ENCODE assay signal across 1 cellular context in the genomic region with DNA sequence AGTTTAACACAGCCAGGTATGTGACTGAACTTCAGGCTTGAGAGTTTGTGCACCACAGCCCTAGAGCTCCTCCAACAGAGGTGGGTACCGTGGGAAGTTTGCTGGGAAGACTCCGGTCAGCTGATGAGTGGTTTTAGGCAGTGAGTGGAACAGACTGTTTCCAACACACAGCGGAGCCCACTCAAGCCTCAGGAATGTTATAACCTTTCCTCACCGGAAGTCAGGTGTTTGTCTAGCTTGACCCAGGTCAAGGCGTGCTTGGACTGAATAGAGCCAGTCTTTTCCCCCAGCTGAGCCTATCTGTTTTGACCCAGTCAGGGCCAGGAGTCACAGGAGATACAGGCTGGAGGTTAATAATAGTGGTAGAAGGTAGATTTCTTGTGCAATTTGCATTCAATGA.
TF ChIP-seq lines count a peak whose summit lies in the region.

No MANE protein-coding gene starts in this region.

TF ChIP-seq in HepG2, 621 proteins besides CTCF, POLR2A, EP300 and RAD21 (continued from another document and continues in another):
- TF ChIP-seq GABPA (IDR thresholded peaks at IDR 0.05; ENCODE audit: low read depth, low read length) (no peak), GABPA (CRISPR knock-in tag; IDR thresholded peaks at IDR 0.05; ENCODE audit: low read depth) (peak; percentile 81), ZNF775 (CRISPR knock-in tag; IDR thresholded peaks at IDR 0.05; ENCODE audit: borderline replicate concordance) (no peak), DMAP1 (CRISPR knock-in tag; IDR thresholded peaks at IDR 0.05) (peak; percentile 63; the same call in 1 of the 2 replicates), ZBTB20 (CRISPR knock-in tag; IDR thresholded peaks at IDR 0.05; ENCODE audit: borderline replicate concordance, low read depth) (peak; percentile 46; the same call in 1 of the 2 replicates), HOXA3 (CRISPR knock-in tag; IDR thresholded peaks at IDR 0.05) (peak; percentile 84), GATAD2A (CRISPR knock-in tag; IDR thresholded peaks at IDR 0.05) (peak; percentile 98), ZNF337 (CRISPR knock-in tag; IDR thresholded peaks at IDR 0.05; ENCODE audit: borderline replicate concordance, low read depth) (no peak), ZNF713 (CRISPR knock-in tag; IDR thresholded peaks at IDR 0.05) (no peak), SSRP1 (CRISPR knock-in tag; IDR thresholded peaks at IDR 0.05) (no peak), ZNF33B (CRISPR knock-in tag; IDR thresholded peaks at IDR 0.05) (no peak), MTF2 (CRISPR knock-in tag; IDR thresholded peaks at IDR 0.05; ENCODE audit: borderline replicate concordance) (no peak), ARHGAP35 (CRISPR knock-in tag; IDR thresholded peaks at IDR 0.05; ENCODE audit: borderline replicate concordance) (no peak), MAZ (IDR thresholded peaks at IDR 0.05; ENCODE audit: borderline replicate concordance, low read depth, low read length) (no peak), MAZ (CRISPR knock-in tag; IDR thresholded peaks at IDR 0.05; ENCODE audit: low read depth) (no peak), ATF7-NPFF (CRISPR knock-in tag; IDR thresholded peaks at IDR 0.05; ENCODE audit: low read depth) (no peak), HDAC2 (CRISPR knock-in tag; IDR thresholded peaks at IDR 0.05) (peak; percentile 88), MEF2D (CRISPR knock-in tag; IDR thresholded peaks at IDR 0.05) (peak; percentile 46; the same call in 1 of the 2 replicates), MIER3 (CRISPR knock-in tag; IDR thresholded peaks at IDR 0.05; ENCODE audit: borderline replicate concordance) (peak; percentile 79; the same call in 1 of the 2 replicates), CAMTA2 (CRISPR knock-in tag; IDR thresholded peaks at IDR 0.05; ENCODE audit: borderline replicate concordance) (no peak), SOX13 (IDR thresholded peaks at IDR 0.05) (0 out of 2 replicates have a peak, but pooled peaks have one; percentile 44), SOX13 (CRISPR knock-in tag; conservative IDR thresholded peaks at IDR 0.05 in 1 of 2, IDR thresholded peaks at IDR 0.05 in 1 of 2) (peak in 1 of 2 experiments; percentile 87; a peak in 2 of 4 replicates), RARA (CRISPR knock-in tag; IDR thresholded peaks at IDR 0.05) (peak; percentile 99), BORCS8-MEF2B (CRISPR knock-in tag; IDR thresholded peaks at IDR 0.05) (peak; percentile 58; the same call in 1 of the 2 replicates), ZC3H13 (CRISPR knock-in tag; IDR thresholded peaks at IDR 0.05) (no peak), MTA1 (CRISPR knock-in tag; IDR thresholded peaks at IDR 0.05; ENCODE audit: borderline replicate concordance) (0 out of 2 replicates have a peak, but pooled peaks have one; percentile 73), ZNF138 (CRISPR knock-in tag; IDR thresholded peaks at IDR 0.05; ENCODE audit: low read depth) (no peak), FOXA1 (IDR thresholded peaks at IDR 0.05) (no peak), FOXA1 (CRISPR knock-in tag; IDR thresholded peaks at IDR 0.05) (peak; percentile 94)
- TF ChIP-seq, protein P1, sequence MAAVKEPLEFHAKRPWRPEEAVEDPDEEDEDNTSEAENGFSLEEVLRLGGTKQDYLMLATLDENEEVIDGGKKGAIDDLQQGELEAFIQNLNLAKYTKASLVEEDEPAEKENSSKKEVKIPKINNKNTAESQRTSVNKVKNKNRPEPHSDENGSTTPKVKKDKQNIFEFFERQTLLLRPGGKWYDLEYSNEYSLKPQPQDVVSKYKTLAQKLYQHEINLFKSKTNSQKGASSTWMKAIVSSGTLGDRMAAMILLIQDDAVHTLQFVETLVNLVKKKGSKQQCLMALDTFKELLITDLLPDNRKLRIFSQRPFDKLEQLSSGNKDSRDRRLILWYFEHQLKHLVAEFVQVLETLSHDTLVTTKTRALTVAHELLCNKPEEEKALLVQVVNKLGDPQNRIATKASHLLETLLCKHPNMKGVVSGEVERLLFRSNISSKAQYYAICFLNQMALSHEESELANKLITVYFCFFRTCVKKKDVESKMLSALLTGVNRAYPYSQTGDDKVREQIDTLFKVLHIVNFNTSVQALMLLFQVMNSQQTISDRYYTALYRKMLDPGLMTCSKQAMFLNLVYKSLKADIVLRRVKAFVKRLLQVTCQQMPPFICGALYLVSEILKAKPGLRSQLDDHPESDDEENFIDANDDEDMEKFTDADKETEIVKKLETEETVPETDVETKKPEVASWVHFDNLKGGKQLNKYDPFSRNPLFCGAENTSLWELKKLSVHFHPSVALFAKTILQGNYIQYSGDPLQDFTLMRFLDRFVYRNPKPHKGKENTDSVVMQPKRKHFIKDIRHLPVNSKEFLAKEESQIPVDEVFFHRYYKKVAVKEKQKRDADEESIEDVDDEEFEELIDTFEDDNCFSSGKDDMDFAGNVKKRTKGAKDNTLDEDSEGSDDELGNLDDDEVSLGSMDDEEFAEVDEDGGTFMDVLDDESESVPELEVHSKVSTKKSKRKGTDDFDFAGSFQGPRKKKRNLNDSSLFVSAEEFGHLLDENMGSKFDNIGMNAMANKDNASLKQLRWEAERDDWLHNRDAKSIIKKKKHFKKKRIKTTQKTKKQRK (IDR thresholded peaks at IDR 0.05; ENCODE audit: low read length) = no peak
- TF ChIP-seq, protein P2, sequence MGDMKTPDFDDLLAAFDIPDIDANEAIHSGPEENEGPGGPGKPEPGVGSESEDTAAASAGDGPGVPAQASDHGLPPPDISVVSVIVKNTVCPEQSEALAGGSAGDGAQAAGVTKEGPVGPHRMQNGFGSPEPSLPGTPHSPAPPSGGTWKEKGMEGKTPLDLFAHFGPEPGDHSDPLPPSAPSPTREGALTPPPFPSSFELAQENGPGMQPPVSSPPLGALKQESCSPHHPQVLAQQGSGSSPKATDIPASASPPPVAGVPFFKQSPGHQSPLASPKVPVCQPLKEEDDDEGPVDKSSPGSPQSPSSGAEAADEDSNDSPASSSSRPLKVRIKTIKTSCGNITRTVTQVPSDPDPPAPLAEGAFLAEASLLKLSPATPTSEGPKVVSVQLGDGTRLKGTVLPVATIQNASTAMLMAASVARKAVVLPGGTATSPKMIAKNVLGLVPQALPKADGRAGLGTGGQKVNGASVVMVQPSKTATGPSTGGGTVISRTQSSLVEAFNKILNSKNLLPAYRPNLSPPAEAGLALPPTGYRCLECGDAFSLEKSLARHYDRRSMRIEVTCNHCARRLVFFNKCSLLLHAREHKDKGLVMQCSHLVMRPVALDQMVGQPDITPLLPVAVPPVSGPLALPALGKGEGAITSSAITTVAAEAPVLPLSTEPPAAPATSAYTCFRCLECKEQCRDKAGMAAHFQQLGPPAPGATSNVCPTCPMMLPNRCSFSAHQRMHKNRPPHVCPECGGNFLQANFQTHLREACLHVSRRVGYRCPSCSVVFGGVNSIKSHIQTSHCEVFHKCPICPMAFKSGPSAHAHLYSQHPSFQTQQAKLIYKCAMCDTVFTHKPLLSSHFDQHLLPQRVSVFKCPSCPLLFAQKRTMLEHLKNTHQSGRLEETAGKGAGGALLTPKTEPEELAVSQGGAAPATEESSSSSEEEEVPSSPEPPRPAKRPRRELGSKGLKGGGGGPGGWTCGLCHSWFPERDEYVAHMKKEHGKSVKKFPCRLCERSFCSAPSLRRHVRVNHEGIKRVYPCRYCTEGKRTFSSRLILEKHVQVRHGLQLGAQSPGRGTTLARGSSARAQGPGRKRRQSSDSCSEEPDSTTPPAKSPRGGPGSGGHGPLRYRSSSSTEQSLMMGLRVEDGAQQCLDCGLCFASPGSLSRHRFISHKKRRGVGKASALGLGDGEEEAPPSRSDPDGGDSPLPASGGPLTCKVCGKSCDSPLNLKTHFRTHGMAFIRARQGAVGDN (CRISPR knock-in tag; IDR thresholded peaks at IDR 0.05) = peak; percentile 59; the same call in 1 of the 2 replicates
- TF ChIP-seq, protein P3, sequence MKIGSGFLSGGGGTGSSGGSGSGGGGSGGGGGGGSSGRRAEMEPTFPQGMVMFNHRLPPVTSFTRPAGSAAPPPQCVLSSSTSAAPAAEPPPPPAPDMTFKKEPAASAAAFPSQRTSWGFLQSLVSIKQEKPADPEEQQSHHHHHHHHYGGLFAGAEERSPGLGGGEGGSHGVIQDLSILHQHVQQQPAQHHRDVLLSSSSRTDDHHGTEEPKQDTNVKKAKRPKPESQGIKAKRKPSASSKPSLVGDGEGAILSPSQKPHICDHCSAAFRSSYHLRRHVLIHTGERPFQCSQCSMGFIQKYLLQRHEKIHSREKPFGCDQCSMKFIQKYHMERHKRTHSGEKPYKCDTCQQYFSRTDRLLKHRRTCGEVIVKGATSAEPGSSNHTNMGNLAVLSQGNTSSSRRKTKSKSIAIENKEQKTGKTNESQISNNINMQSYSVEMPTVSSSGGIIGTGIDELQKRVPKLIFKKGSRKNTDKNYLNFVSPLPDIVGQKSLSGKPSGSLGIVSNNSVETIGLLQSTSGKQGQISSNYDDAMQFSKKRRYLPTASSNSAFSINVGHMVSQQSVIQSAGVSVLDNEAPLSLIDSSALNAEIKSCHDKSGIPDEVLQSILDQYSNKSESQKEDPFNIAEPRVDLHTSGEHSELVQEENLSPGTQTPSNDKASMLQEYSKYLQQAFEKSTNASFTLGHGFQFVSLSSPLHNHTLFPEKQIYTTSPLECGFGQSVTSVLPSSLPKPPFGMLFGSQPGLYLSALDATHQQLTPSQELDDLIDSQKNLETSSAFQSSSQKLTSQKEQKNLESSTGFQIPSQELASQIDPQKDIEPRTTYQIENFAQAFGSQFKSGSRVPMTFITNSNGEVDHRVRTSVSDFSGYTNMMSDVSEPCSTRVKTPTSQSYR (CRISPR knock-in tag; IDR thresholded peaks at IDR 0.05; ENCODE audit: borderline replicate concordance) = peak; percentile 47; the same call in 1 of the 2 replicates
- TF ChIP-seq, protein P4, sequence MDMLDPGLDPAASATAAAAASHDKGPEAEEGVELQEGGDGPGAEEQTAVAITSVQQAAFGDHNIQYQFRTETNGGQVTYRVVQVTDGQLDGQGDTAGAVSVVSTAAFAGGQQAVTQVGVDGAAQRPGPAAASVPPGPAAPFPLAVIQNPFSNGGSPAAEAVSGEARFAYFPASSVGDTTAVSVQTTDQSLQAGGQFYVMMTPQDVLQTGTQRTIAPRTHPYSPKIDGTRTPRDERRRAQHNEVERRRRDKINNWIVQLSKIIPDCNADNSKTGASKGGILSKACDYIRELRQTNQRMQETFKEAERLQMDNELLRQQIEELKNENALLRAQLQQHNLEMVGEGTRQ (IDR thresholded peaks at IDR 0.05; ENCODE audit: low read depth, low read length) = peak; percentile 53
- TF ChIP-seq, protein P4 (CRISPR knock-in tag; IDR thresholded peaks at IDR 0.05; ENCODE audit: borderline replicate concordance) = peak; percentile 50; the same call in 1 of the 2 replicates
- TF ChIP-seq, protein P5, sequence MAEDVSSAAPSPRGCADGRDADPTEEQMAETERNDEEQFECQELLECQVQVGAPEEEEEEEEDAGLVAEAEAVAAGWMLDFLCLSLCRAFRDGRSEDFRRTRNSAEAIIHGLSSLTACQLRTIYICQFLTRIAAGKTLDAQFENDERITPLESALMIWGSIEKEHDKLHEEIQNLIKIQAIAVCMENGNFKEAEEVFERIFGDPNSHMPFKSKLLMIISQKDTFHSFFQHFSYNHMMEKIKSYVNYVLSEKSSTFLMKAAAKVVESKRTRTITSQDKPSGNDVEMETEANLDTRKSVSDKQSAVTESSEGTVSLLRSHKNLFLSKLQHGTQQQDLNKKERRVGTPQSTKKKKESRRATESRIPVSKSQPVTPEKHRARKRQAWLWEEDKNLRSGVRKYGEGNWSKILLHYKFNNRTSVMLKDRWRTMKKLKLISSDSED (CRISPR knock-in tag; IDR thresholded peaks at IDR 0.05) = no peak
- TF ChIP-seq, protein P6, sequence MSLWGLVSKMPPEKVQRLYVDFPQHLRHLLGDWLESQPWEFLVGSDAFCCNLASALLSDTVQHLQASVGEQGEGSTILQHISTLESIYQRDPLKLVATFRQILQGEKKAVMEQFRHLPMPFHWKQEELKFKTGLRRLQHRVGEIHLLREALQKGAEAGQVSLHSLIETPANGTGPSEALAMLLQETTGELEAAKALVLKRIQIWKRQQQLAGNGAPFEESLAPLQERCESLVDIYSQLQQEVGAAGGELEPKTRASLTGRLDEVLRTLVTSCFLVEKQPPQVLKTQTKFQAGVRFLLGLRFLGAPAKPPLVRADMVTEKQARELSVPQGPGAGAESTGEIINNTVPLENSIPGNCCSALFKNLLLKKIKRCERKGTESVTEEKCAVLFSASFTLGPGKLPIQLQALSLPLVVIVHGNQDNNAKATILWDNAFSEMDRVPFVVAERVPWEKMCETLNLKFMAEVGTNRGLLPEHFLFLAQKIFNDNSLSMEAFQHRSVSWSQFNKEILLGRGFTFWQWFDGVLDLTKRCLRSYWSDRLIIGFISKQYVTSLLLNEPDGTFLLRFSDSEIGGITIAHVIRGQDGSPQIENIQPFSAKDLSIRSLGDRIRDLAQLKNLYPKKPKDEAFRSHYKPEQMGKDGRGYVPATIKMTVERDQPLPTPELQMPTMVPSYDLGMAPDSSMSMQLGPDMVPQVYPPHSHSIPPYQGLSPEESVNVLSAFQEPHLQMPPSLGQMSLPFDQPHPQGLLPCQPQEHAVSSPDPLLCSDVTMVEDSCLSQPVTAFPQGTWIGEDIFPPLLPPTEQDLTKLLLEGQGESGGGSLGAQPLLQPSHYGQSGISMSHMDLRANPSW (CRISPR knock-in tag; IDR thresholded peaks at IDR 0.05; ENCODE audit: borderline replicate concordance) = no peak
- TF ChIP-seq, protein P7, sequence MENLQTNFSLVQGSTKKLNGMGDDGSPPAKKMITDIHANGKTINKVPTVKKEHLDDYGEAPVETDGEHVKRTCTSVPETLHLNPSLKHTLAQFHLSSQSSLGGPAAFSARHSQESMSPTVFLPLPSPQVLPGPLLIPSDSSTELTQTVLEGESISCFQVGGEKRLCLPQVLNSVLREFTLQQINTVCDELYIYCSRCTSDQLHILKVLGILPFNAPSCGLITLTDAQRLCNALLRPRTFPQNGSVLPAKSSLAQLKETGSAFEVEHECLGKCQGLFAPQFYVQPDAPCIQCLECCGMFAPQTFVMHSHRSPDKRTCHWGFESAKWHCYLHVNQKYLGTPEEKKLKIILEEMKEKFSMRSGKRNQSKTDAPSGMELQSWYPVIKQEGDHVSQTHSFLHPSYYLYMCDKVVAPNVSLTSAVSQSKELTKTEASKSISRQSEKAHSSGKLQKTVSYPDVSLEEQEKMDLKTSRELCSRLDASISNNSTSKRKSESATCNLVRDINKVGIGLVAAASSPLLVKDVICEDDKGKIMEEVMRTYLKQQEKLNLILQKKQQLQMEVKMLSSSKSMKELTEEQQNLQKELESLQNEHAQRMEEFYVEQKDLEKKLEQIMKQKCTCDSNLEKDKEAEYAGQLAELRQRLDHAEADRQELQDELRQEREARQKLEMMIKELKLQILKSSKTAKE (CRISPR knock-in tag; IDR thresholded peaks at IDR 0.05; ENCODE audit: borderline replicate concordance) = peak; percentile 93
- TF ChIP-seq, protein P8, sequence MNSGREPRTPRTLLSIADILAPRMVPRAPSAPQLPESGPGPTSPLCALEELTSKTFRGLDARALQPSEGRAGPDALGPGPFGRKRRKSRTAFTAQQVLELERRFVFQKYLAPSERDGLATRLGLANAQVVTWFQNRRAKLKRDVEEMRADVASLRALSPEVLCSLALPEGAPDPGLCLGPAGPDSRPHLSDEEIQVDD (CRISPR knock-in tag; IDR thresholded peaks at IDR 0.05; ENCODE audit: borderline replicate concordance) = no peak
